In the genomic region with DNA sequence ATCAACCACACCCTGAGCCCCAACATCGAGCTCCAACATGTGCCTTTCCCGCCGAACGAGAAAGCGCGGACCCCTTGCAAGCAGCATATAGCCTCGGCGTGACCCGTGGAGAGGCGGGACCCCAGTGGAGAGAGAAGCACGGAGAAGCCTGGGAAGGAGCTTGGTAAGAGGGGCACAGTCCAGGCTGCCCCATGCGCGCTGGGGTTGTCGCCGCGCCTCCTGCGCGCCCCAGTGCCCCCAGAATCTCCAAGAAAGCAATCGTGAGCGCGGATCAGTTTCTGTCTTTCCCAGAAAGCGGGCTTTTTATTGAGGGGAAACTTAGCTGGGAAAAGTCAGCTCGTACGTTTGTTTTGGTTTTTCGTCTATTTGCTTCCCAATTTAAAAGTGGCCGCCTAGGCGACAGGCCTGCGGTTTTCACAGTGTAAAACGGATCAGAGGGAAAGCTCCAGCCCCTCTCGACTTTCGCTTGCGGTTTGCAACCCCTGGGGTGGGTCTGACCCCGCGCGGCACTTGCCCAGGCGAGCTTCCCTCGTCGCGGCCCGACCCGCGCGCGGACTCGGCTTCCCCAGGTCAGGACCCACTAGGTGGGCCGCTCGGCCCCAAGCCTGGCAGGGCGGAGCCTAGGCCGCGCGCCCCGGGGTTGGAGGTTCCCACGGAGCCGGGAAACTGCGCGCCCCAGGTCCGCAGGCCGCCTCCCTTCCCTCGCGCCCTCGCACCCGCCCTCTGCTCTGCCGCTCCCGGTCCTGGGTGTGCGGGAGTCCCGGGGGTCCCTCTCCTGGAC, we compare ENCODE assay signal across 1 cellular context.
TF ChIP-seq lines count a peak whose summit lies in the region.

No MANE protein-coding gene starts in this region.

TF ChIP-seq in HepG2, 621 proteins besides CTCF, POLR2A, EP300 and RAD21 (continued from another document and continues in another):
- TF ChIP-seq STAT6 (CRISPR knock-in tag; IDR thresholded peaks at IDR 0.05; ENCODE audit: borderline replicate concordance), result no peak
- TF ChIP-seq E2F5 (CRISPR knock-in tag; conservative IDR thresholded peaks at IDR 0.05), result no peak
- TF ChIP-seq ZNF788 (CRISPR knock-in tag; IDR thresholded peaks at IDR 0.05; ENCODE audit: borderline replicate concordance), result no peak; the same call in 1 of the 2 replicates
- TF ChIP-seq NR2F6 (IDR thresholded peaks at IDR 0.05), result no peak
- TF ChIP-seq NR2F6 (CRISPR knock-in tag; IDR thresholded peaks at IDR 0.05), result no peak
- TF ChIP-seq ZFP36 (IDR thresholded peaks at IDR 0.05; ENCODE audit: borderline replicate concordance, low read depth, low read length, partially characterized antibody), result no peak
- TF ChIP-seq SPEN (CRISPR knock-in tag; IDR thresholded peaks at IDR 0.05; ENCODE audit: low read depth), result peak; percentile 67
- no peak for TF ChIP-seq JDP2 (CRISPR knock-in tag; IDR thresholded peaks at IDR 0.05; ENCODE audit: borderline replicate concordance)
- 0 out of 2 replicates have a peak, but pooled peaks have one; percentile 40 for TF ChIP-seq RXRA (CRISPR knock-in tag; IDR thresholded peaks at IDR 0.05)
- peak; percentile 18; the same call in 1 of the 2 replicates for TF ChIP-seq ZBTB25 (CRISPR knock-in tag; IDR thresholded peaks at IDR 0.05)
- TF ChIP-seq, protein P1, sequence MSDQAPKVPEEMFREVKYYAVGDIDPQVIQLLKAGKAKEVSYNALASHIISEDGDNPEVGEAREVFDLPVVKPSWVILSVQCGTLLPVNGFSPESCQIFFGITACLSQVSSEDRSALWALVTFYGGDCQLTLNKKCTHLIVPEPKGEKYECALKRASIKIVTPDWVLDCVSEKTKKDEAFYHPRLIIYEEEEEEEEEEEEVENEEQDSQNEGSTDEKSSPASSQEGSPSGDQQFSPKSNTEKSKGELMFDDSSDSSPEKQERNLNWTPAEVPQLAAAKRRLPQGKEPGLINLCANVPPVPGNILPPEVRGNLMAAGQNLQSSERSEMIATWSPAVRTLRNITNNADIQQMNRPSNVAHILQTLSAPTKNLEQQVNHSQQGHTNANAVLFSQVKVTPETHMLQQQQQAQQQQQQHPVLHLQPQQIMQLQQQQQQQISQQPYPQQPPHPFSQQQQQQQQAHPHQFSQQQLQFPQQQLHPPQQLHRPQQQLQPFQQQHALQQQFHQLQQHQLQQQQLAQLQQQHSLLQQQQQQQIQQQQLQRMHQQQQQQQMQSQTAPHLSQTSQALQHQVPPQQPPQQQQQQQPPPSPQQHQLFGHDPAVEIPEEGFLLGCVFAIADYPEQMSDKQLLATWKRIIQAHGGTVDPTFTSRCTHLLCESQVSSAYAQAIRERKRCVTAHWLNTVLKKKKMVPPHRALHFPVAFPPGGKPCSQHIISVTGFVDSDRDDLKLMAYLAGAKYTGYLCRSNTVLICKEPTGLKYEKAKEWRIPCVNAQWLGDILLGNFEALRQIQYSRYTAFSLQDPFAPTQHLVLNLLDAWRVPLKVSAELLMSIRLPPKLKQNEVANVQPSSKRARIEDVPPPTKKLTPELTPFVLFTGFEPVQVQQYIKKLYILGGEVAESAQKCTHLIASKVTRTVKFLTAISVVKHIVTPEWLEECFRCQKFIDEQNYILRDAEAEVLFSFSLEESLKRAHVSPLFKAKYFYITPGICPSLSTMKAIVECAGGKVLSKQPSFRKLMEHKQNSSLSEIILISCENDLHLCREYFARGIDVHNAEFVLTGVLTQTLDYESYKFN (CRISPR knock-in tag; conservative IDR thresholded peaks at IDR 0.05), result no peak
- no peak for TF ChIP-seq NFKBIZ (CRISPR knock-in tag; IDR thresholded peaks at IDR 0.05)
- no peak for TF ChIP-seq MAFF (IDR thresholded peaks at IDR 0.05; ENCODE audit: low read depth, low read length)
- TF ChIP-seq ZNF598 (CRISPR knock-in tag; IDR thresholded peaks at IDR 0.05; ENCODE audit: borderline replicate concordance), result peak; percentile 65; the same call in 1 of the 2 replicates
- peak; percentile 19; the same call in 1 of the 2 replicates for TF ChIP-seq NRL (CRISPR knock-in tag; IDR thresholded peaks at IDR 0.05; ENCODE audit: borderline replicate concordance)
- TF ChIP-seq, protein P2, sequence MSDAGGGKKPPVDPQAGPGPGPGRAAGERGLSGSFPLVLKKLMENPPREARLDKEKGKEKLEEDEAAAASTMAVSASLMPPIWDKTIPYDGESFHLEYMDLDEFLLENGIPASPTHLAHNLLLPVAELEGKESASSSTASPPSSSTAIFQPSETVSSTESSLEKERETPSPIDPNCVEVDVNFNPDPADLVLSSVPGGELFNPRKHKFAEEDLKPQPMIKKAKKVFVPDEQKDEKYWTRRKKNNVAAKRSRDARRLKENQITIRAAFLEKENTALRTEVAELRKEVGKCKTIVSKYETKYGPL (CRISPR knock-in tag; IDR thresholded peaks at IDR 0.05), result no peak
- no peak; the same call in 1 of the 2 replicates for TF ChIP-seq ZSCAN21 (CRISPR knock-in tag; IDR thresholded peaks at IDR 0.05; ENCODE audit: borderline replicate concordance)
- TF ChIP-seq, protein P3, sequence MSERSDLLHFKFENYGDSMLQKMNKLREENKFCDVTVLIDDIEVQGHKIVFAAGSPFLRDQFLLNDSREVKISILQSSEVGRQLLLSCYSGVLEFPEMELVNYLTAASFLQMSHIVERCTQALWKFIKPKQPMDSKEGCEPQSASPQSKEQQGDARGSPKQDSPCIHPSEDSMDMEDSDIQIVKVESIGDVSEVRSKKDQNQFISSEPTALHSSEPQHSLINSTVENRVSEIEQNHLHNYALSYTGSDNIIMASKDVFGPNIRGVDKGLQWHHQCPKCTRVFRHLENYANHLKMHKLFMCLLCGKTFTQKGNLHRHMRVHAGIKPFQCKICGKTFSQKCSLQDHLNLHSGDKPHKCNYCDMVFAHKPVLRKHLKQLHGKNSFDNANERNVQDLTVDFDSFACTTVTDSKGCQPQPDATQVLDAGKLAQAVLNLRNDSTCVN (CRISPR knock-in tag; IDR thresholded peaks at IDR 0.05; ENCODE audit: borderline replicate concordance), result no peak
- peak; percentile 74; the same call in 1 of the 2 replicates for TF ChIP-seq AHR (CRISPR knock-in tag; IDR thresholded peaks at IDR 0.05)
- TF ChIP-seq ARHGAP35 (CRISPR knock-in tag; IDR thresholded peaks at IDR 0.05; ENCODE audit: borderline replicate concordance), result peak; percentile 95; the same call in 1 of the 2 replicates
- no peak for TF ChIP-seq ATF5 (CRISPR knock-in tag; IDR thresholded peaks at IDR 0.05; ENCODE audit: low read depth)
- TF ChIP-seq, protein P4, sequence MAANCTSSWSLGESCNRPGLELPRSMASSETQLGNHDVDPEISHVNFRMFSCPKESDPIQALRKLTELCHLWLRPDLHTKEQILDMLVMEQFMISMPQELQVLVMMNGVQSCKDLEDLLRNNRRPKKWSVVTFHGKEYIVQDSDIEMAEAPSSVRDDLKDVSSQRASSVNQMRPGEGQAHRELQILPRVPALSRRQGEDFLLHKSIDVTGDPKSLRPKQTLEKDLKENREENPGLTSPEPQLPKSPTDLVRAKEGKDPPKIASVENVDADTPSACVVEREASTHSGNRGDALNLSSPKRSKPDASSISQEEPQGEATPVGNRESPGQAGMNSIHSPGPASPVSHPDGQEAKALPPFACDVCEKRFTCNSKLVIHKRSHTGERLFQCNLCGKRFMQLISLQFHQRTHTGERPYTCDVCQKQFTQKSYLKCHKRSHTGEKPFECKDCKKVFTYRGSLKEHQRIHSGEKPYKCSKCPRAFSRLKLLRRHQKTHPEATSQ (CRISPR knock-in tag; IDR thresholded peaks at IDR 0.05; ENCODE audit: borderline replicate concordance), result peak; percentile 85; the same call in 1 of the 2 replicates
- no peak for TF ChIP-seq CREB1 (IDR thresholded peaks at IDR 0.05)
- no peak for TF ChIP-seq CREB1 (CRISPR knock-in tag; IDR thresholded peaks at IDR 0.05)
- no peak for TF ChIP-seq NFYC (CRISPR knock-in tag; IDR thresholded peaks at IDR 0.05)
- TF ChIP-seq ZUFSP (CRISPR knock-in tag; IDR thresholded peaks at IDR 0.05; ENCODE audit: borderline replicate concordance), result no peak
- 0 out of 2 replicates have a peak, but pooled peaks have one; percentile 58 for TF ChIP-seq TARDBP (CRISPR knock-in tag; IDR thresholded peaks at IDR 0.05)
- TF ChIP-seq ZNF589 (CRISPR knock-in tag; conservative IDR thresholded peaks at IDR 0.05), result peak; percentile 53; the same call in 1 of the 2 replicates
- no peak for TF ChIP-seq FIP1L1 (IDR thresholded peaks at IDR 0.05; ENCODE audit: borderline replicate concordance, insufficient read depth, low read depth, low read length)
- no peak for TF ChIP-seq THAP11 (CRISPR knock-in tag; IDR thresholded peaks at IDR 0.05)
- no peak for TF ChIP-seq ZNF660 (CRISPR knock-in tag; IDR thresholded peaks at IDR 0.05; ENCODE audit: borderline replicate concordance, low read depth)
- no peak; the same call in 1 of the 2 replicates for TF ChIP-seq FOSL2 (CRISPR knock-in tag; IDR thresholded peaks at IDR 0.05)
- TF ChIP-seq ZNF33A (CRISPR knock-in tag; IDR thresholded peaks at IDR 0.05; ENCODE audit: borderline replicate concordance), result peak; percentile 45; the same call in 1 of the 2 replicates
- TF ChIP-seq GABPB1 (CRISPR knock-in tag; IDR thresholded peaks at IDR 0.05), result peak; percentile 72; the same call in 1 of the 2 replicates
- peak; percentile 86 for TF ChIP-seq TOPORS (CRISPR knock-in tag; IDR thresholded peaks at IDR 0.05)
- peak; percentile 41; the same call in 1 of the 2 replicates for TF ChIP-seq DMAP1 (CRISPR knock-in tag; IDR thresholded peaks at IDR 0.05)
- TF ChIP-seq, protein P5, sequence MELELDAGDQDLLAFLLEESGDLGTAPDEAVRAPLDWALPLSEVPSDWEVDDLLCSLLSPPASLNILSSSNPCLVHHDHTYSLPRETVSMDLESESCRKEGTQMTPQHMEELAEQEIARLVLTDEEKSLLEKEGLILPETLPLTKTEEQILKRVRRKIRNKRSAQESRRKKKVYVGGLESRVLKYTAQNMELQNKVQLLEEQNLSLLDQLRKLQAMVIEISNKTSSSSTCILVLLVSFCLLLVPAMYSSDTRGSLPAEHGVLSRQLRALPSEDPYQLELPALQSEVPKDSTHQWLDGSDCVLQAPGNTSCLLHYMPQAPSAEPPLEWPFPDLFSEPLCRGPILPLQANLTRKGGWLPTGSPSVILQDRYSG (CRISPR knock-in tag; IDR thresholded peaks at IDR 0.05), result no peak
- no peak; the same call in 1 of the 2 replicates for TF ChIP-seq ZZZ3 (CRISPR knock-in tag; IDR thresholded peaks at IDR 0.05; ENCODE audit: borderline replicate concordance)
- TF ChIP-seq ZMYM2 (CRISPR knock-in tag; IDR thresholded peaks at IDR 0.05), result no peak
- TF ChIP-seq, protein P6, sequence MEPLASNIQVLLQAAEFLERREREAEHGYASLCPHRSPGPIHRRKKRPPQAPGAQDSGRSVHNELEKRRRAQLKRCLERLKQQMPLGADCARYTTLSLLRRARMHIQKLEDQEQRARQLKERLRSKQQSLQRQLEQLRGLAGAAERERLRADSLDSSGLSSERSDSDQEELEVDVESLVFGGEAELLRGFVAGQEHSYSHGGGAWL (CRISPR knock-in tag; IDR thresholded peaks at IDR 0.05), result no peak; the same call in 1 of the 2 replicates
- no peak for TF ChIP-seq ZFP62 (CRISPR knock-in tag; IDR thresholded peaks at IDR 0.05)
